ENCODE assay signal across 11 cellular contexts in genomic region chr1:32701421-32701911, GRCh38. TPM values are rescaled to one million over a fixed set of nuclear protein-coding genes. Genes with fewer than 3 reads are reported as not detected.
DNase-seq lines count a peak whose midpoint lies in the region; ATAC-seq, FAIRE-seq and TF ChIP-seq lines count a peak whose summit lies in the region.
"Had no signal": no experiment of that assay in that cellular context is flagged by ENCODE, and none has a peak within 500 bp of the region (broad histone marks: within the 10 kb centered on the region; RNA-seq: fewer than 3 reads in every experiment).

No MANE protein-coding gene starts in this region.

- TF ChIP-seq CTCF in CD14-positive monocyte (IDR thresholded peaks at IDR 0.05): no peak
- TF ChIP-seq CTCF in adrenal gland (IDR thresholded peaks at IDR 0.05): no peak
- no peak for TF ChIP-seq CTCF in pancreas (IDR thresholded peaks at IDR 0.05)
- no peak for TF ChIP-seq CTCF in CD4-positive, alpha-beta T cell (IDR thresholded peaks at IDR 0.05)
- no peak for TF ChIP-seq CTCF in GM13976 (IDR thresholded peaks at IDR 0.05; ENCODE audit: borderline replicate concordance, control extremely low read depth, extremely low read depth, insufficient read depth, missing control alignments)

- H3K4me3 ChIP-seq in adrenal gland: peak overlapping the region in 1 of 4 donors; percentile 75
- no peak overlapping the region for H3K4me3 ChIP-seq in pancreas

- peak in 1 of 2 donors; percentile 18 for TF ChIP-seq POLR2A in adrenal gland (IDR thresholded peaks at IDR 0.05)

- CTCF ChIA-PET in CD4-positive, alpha-beta T cell (lab: Charles Lee): interaction anchor here (1.1 kb wide), 1 partner anchor 11 kb away, joined by 5 read pairs; no protein-coding TSS in a partner anchor

- H3K9me3 Mint-ChIP-seq in CD14-positive monocyte: peaks cover 0 to 12% (median 8%) of the 10 kb centered on the region in 7 donors
- no peaks in the 10 kb centered on the region for H3K9me3 Mint-ChIP-seq in CD4-positive, alpha-beta T cell

- no peaks in the 10 kb centered on the region for H3K36me3 ChIP-seq in adrenal gland (replicated peaks in 1 of 2)
- no peaks in the 10 kb centered on the region for H3K36me3 ChIP-seq in pancreas

- intact Hi-C loops in CD14-positive monocyte (cut with micrococcal nuclease): no loop called here
- intact Hi-C loops in adrenal gland (cut with DNase I): no loop called here
- intact Hi-C loops in Right ventricle myocardium superior (cut with DNase I): no loop called here
- intact Hi-C loops in pancreas (cut with DNase I): no loop called here
- intact Hi-C loops in CD4-positive, alpha-beta T cell (cut with DNase I, micrococcal nuclease): no loop called here

- FAIRE-seq in pancreas (lab: Jason Lieb, UNC): no peak

- H3K4me1 ChIP-seq in adrenal gland (replicated peaks in 1 of 2) (peaks cover 22 to 26% of the 10 kb centered on the region in 2 donors), pancreas (peaks cover 0 to 3% (median 0%) of the 10 kb centered on the region in 3 donors)

- peaks cover 4 to 9% of the 10 kb centered on the region in 2 donors for H3K36me3 Mint-ChIP-seq in CD14-positive monocyte
- no peaks in the 10 kb centered on the region for H3K36me3 Mint-ChIP-seq in CD4-positive, alpha-beta T cell (ENCODE audit: low read depth)

- peak overlapping the region in 2 of 7 donors; percentile 16 to 68 for H3K27ac Mint-ChIP-seq in CD14-positive monocyte
- H3K27ac Mint-ChIP-seq in CD4-positive, alpha-beta T cell: no peak overlapping the region

- DNase-seq in CD14-positive monocyte (ENCODE audit: low spot score) (peak; percentile 35), adrenal gland (peak in 5 of 7 donors; percentile 31 to 64 (median 56)), Right ventricle myocardium superior (no peak), pancreas (peak in 1 of 6 donors; percentile 52), inferior parietal cortex (ENCODE audit: extremely low spot score) (no peak), GM13976 (ENCODE audit: low spot score) (no peak)
- no peak for DNase-seq in activated CD8-positive, alpha-beta memory T cell treated with anti-CD3 and anti-CD28 coated beads, Interleukin-2, amount 50 U/mL, for 4 hours
- DNase-seq in CD4-positive, alpha-beta T cell: no peak
- DNase-seq: amniotic stem cell, midbrain, T-helper 2 cell had no signal

- peaks cover 27 to 43% (median 38%) of the 10 kb centered on the region in 3 donors for H3K27me3 Mint-ChIP-seq in CD14-positive monocyte (ENCODE audit: low read depth in 3 of 3)
- peaks cover 46% of the 10 kb centered on the region for H3K27me3 Mint-ChIP-seq in CD4-positive, alpha-beta T cell

- H3K27ac ChIP-seq in adrenal gland (peak overlapping the region; percentile 46 to 79 (median 69)), pancreas (no peak overlapping the region)
- H3K27ac ChIP-seq in CD4-positive, alpha-beta T cell (ENCODE audit: low read depth, low read length): no peak overlapping the region

- no peaks in the 10 kb centered on the region for H3K9me3 ChIP-seq in adrenal gland (replicated peaks in 1 of 3)
- H3K9me3 ChIP-seq in pancreas: no peaks in the 10 kb centered on the region
- H3K9me3 ChIP-seq in CD4-positive, alpha-beta T cell (ENCODE audit: control insufficient read depth, low read length): no peaks in the 10 kb centered on the region

- 17 to 22% (median 21%) methylated on average over 3 to 6 of the region's 6 CpGs for WGBS in adrenal gland, 4 donors
- 46 to 54% methylated on average over 6 of the region's 6 CpGs for WGBS in pancreas, 2 donors

- POLR2A ChIA-PET in CD4-positive, alpha-beta T cell (lab: Charles Lee): no interaction called here

- H3K4me3 Mint-ChIP-seq in CD14-positive monocyte: peak overlapping the region; percentile 61 to 82
- H3K4me3 Mint-ChIP-seq in CD4-positive, alpha-beta T cell: no peak overlapping the region

- peaks cover 19% of the 10 kb centered on the region for H3K4me1 Mint-ChIP-seq in CD14-positive monocyte
- H3K4me1 Mint-ChIP-seq in CD4-positive, alpha-beta T cell (ENCODE audit: low read depth): peaks cover 12% of the 10 kb centered on the region

- in situ Hi-C loops in GM13976 (cut with MboI; ENCODE audit: low sequenced_read_pairs, unreplicated experiment): no loop called here

- H3K27me3 ChIP-seq in adrenal gland: no peaks in the 10 kb centered on the region
- H3K27me3 ChIP-seq in pancreas: no peaks in the 10 kb centered on the region
- peaks cover 44% of the 10 kb centered on the region for H3K27me3 ChIP-seq in CD4-positive, alpha-beta T cell (ENCODE audit: control insufficient read depth, insufficient read depth, low read length)

- ATAC-seq in Right ventricle myocardium superior (ENCODE audit: poor library complexity): peak; percentile 39
- ATAC-seq in pancreas: peak in 3 of 4 donors; percentile 4 to 6 (median 5)
- ATAC-seq in CD4-positive, alpha-beta T cell (ENCODE audit: poor library complexity): no peak

RNA-seq across cellular contexts. Expression of gene SYNC, which starts 1.1 kb away (rescaled TPM):
- polyA plus RNA-seq in CD14-positive monocyte: under 1 TPM in 1 of 2 donors, not detected in 1; 0.05 TPM
- 10 to 100 TPM in 4 of 8 donors, 1 to 10 TPM in 4; 5.6 to 35.4 (median 10.4) TPM for total RNA-seq in adrenal gland
- 10 to 100 TPM in 1 of 3 donors, 1 to 10 TPM in 2; 3.2 to 15.2 (median 5.8) TPM for polyA plus RNA-seq in adrenal gland
- total RNA-seq in Right ventricle myocardium superior: 22.1 TPM
- 1 to 10 TPM in 3 of 6 donors, under 1 TPM in 3; 0.28 to 1.3 (median 0.80) TPM for total RNA-seq in pancreas
- under 1 TPM; 0.52 to 0.91 TPM for polyA plus RNA-seq in pancreas
- total RNA-seq in CD4-positive, alpha-beta T cell: not detected

RNA-seq across cellular contexts. Expression of gene RBBP4, which starts 50.5 kb away (rescaled TPM):
- 100 to 1,000 TPM; 274 to 307 TPM for polyA plus RNA-seq in CD14-positive monocyte
- 100 to 1,000 TPM in 7 of 8 donors, 10 to 100 TPM in 1; 99.1 to 212 (median 160) TPM for total RNA-seq in adrenal gland
- 100 to 1,000 TPM in 1 of 3 donors, 10 to 100 TPM in 2; 24.8 to 177 (median 35.0) TPM for polyA plus RNA-seq in adrenal gland
- total RNA-seq in Right ventricle myocardium superior: 89.7 TPM
- 100 to 1,000 TPM in 1 of 6 donors, 10 to 100 TPM in 5; 59.3 to 115 (median 77.6) TPM for total RNA-seq in pancreas
- polyA plus RNA-seq in pancreas: 10 to 100 TPM; 19.7 to 44.5 TPM
- total RNA-seq in CD4-positive, alpha-beta T cell: 100 to 1,000 TPM; 108 to 117 TPM

RNA-seq across cellular contexts. Expression of gene ZBTB8OS, which starts 51.1 kb away (rescaled TPM):
- 10 to 100 TPM; 83.3 to 85.6 TPM for polyA plus RNA-seq in CD14-positive monocyte
- total RNA-seq in adrenal gland: 10 to 100 TPM in 7 of 8 donors, 1 to 10 TPM in 1; 9.7 to 43.7 (median 34.0) TPM
- polyA plus RNA-seq in adrenal gland: 10 to 100 TPM; 64.9 to 83.0 (median 77.2) TPM
- 34.4 TPM for total RNA-seq in Right ventricle myocardium superior
- total RNA-seq in pancreas: 10 to 100 TPM; 11.6 to 20.9 (median 16.3) TPM
- 10 to 100 TPM; 30.0 to 37.0 TPM for polyA plus RNA-seq in pancreas
- total RNA-seq in CD4-positive, alpha-beta T cell: 10 to 100 TPM; 23.9 to 24.1 TPM

Comparison
In these comparisons a context has a peak if more than half of its experiments do, and no peak if none do; other contexts are left out.
1. DNase-seq: peak in CD14-positive monocyte (single experiment) and adrenal gland (5 of 7); none in Right ventricle myocardium superior (single experiment), inferior parietal cortex (single experiment), activated CD8-positive, alpha-beta memory T cell treated with anti-CD3 and anti-CD28 coated beads, Interleukin-2, amount 50 U/mL, for 4 hours (single experiment), CD4-positive, alpha-beta T cell (0 of 10) and GM13976 (single experiment).
2. H3K27ac ChIP-seq: peak in adrenal gland (5 of 5); none in pancreas (0 of 4) and CD4-positive, alpha-beta T cell (single experiment).